8 cellular contexts compared by ENCODE assay signal in genomic region chr15:101652098-101652782, GRCh38. TPM values are rescaled to one million over a fixed set of nuclear protein-coding genes. Genes with fewer than 3 reads are reported as not detected.
DNase-seq lines count a peak whose midpoint lies in the region; ATAC-seq and TF ChIP-seq lines count a peak whose summit lies in the region.

Gene TM2D3, minus strand, starts transcription at chr15:101652381. Its CDS starts 20 bp downstream, at chr15:101652361.

- ATAC-seq in GM21786 (IDR thresholded peaks at IDR 0.05; ENCODE audit: unreplicated experiment) (peak; percentile 89), natural killer cell (peak; percentile 90 to 98 (median 91))

- TF ChIP-seq CTCF in DOHH2 (IDR thresholded peaks at IDR 0.05; ENCODE audit: low read depth, low read length, poor library complexity, severe bottlenecking): peak; percentile 38
- TF ChIP-seq CTCF in fibroblast of lung (conservative IDR thresholded peaks at IDR 0.05 in 1 of 2, IDR thresholded peaks at IDR 0.05 in 1 of 2; ENCODE audit: low read depth in 1 of 2, low read length in 2 of 2): peak; percentile 62 to 76
- TF ChIP-seq CTCF in natural killer cell (IDR thresholded peaks at IDR 0.05): peak; percentile 81

- no peaks in the 10 kb centered on the region for H3K9me3 Mint-ChIP-seq in activated T-helper 1 cell treated with anti-CD3 and anti-CD28 coated beads, Interleukin-12 subunit alpha, Interleukin-12 subunit beta, Interleukin-2, Interleukin-4 antibody, amounts not matched to agents 30 ng/mL and 10 ng/mL and 1 ng/mL, durations not matched to agents 14 hours and 24 hours and 36 hours
- no peaks in the 10 kb centered on the region for H3K9me3 Mint-ChIP-seq in natural killer cell

- H3K36me3 ChIP-seq in DOHH2 (ENCODE audit: control insufficient read depth, low read length) (peaks cover 43% of the 10 kb centered on the region), KOPT-K1 (ENCODE audit: insufficient read depth, low read length) (peaks cover 28% of the 10 kb centered on the region), fibroblast of lung (ENCODE audit: control insufficient read depth, insufficient read depth, low read length) (no peaks in the 10 kb centered on the region)

- peak within 1 kb of the TSS; percentile 94 for H3K4me2 ChIP-seq in DOHH2 (ENCODE audit: low read length)
- H3K4me2 ChIP-seq in fibroblast of lung (ENCODE audit: extremely low read depth, insufficient read depth, low read length): peak within 1 kb of the TSS; percentile 100

- no peaks in the 10 kb centered on the region for H3K9me3 ChIP-seq in DOHH2 (ENCODE audit: control insufficient read depth, insufficient read depth, low read length)
- H3K9me3 ChIP-seq in KOPT-K1 (ENCODE audit: insufficient read depth, low read length, poor library complexity, severe bottlenecking): no peaks in the 10 kb centered on the region
- no peaks in the 10 kb centered on the region for H3K9me3 ChIP-seq in fibroblast of lung (ENCODE audit: control insufficient read depth, insufficient read depth, low read depth, low read length)

- H3K27ac ChIP-seq in DOHH2 (ENCODE audit: low read depth, low read length): peak within 1 kb of the TSS; percentile 79
- peak within 1 kb of the TSS; percentile 84 for H3K27ac ChIP-seq in KOPT-K1 (ENCODE audit: low read depth, low read length, poor library complexity, severe bottlenecking)
- H3K27ac ChIP-seq in fibroblast of lung (ENCODE audit: insufficient read depth, low read length): peak within 1 kb of the TSS; percentile 92

- peak within 1 kb of the TSS; percentile 81 for H3K4me3 ChIP-seq in DOHH2 (ENCODE audit: low read length)
- peak within 1 kb of the TSS; percentile 91 to 94 (median 92) for H3K4me3 ChIP-seq in fibroblast of lung (replicated peaks in 1 of 4; ENCODE audit: control extremely low read depth in 1 of 4, insufficient read depth in 1 of 4, low read depth in 3 of 4, low read length in 4 of 4)

- peaks cover 31% of the 10 kb centered on the region for H3K36me3 Mint-ChIP-seq in activated T-helper 1 cell treated with anti-CD3 and anti-CD28 coated beads, Interleukin-12 subunit alpha, Interleukin-12 subunit beta, Interleukin-2, Interleukin-4 antibody, amounts not matched to agents 30 ng/mL and 10 ng/mL and 1 ng/mL, durations not matched to agents 14 hours and 24 hours and 36 hours (ENCODE audit: low read depth)
- no peaks in the 10 kb centered on the region for H3K36me3 Mint-ChIP-seq in natural killer cell

- H3K9me2 ChIP-seq in DOHH2 (replicated peaks; ENCODE audit: control insufficient read depth, low read length): no peaks in the 10 kb centered on the region

- H3K27ac Mint-ChIP-seq in activated T-helper 1 cell treated with anti-CD3 and anti-CD28 coated beads, Interleukin-12 subunit alpha, Interleukin-12 subunit beta, Interleukin-2, Interleukin-4 antibody, amounts not matched to agents 30 ng/mL and 10 ng/mL and 1 ng/mL, durations not matched to agents 14 hours and 24 hours and 36 hours: peak within 1 kb of the TSS; percentile 93
- H3K27ac Mint-ChIP-seq in natural killer cell: peak within 1 kb of the TSS; percentile 93 to 96

- DNase-seq in RKO (ENCODE audit: low spot score) (peak; percentile 93), fibroblast of lung (ENCODE audit: low read depth in 2 of 2) (peak; percentile 87 to 91), natural killer cell (peak; percentile 97)
- peak; percentile 94 for DNase-seq in activated T-helper 1 cell treated with anti-CD3 and anti-CD28 coated beads, Interleukin-12 subunit alpha, Interleukin-12 subunit beta, Interleukin-2, Interleukin-4 antibody, amounts not matched to agents 30 ng/mL and 10 ng/mL and 1 ng/mL, durations not matched to agents 14 hours and 24 hours and 36 hours (ENCODE audit: low spot score)
- peak; percentile 94 for DNase-seq in stimulated activated naive CD4-positive, alpha-beta T cell treated with Interleukin-2 at 50 U/mL for 16 hours (lab: John Stamatoyannopoulos, UW)

- H3K4me1 ChIP-seq in DOHH2 (ENCODE audit: control insufficient read depth, low read length): peaks cover 38% of the 10 kb centered on the region
- H3K4me1 ChIP-seq in fibroblast of lung (ENCODE audit: control insufficient read depth, extremely low read depth, insufficient read depth, low read length): peaks cover 3% of the 10 kb centered on the region

- peak within 1 kb of the TSS; percentile 93 for H3K4me3 Mint-ChIP-seq in activated T-helper 1 cell treated with anti-CD3 and anti-CD28 coated beads, Interleukin-12 subunit alpha, Interleukin-12 subunit beta, Interleukin-2, Interleukin-4 antibody, amounts not matched to agents 30 ng/mL and 10 ng/mL and 1 ng/mL, durations not matched to agents 14 hours and 24 hours and 36 hours
- peak within 1 kb of the TSS; percentile 92 for H3K4me3 Mint-ChIP-seq in natural killer cell

- no peaks in the 10 kb centered on the region for H3K27me3 ChIP-seq in DOHH2 (ENCODE audit: control insufficient read depth, low read length)
- no peaks in the 10 kb centered on the region for H3K27me3 ChIP-seq in fibroblast of lung (ENCODE audit: control insufficient read depth, insufficient read depth, low read length)

- intact Hi-C loops in activated T-helper 1 cell treated with anti-CD3 and anti-CD28 coated beads, Interleukin-12 subunit alpha, Interleukin-12 subunit beta, Interleukin-2, Interleukin-4 antibody, amounts not matched to agents 30 ng/mL and 10 ng/mL and 1 ng/mL, durations not matched to agents 14 hours and 24 hours and 36 hours (cut with micrococcal nuclease): loop anchor here (1.0 to 5.0 kb wide), 5 partner anchors 45 to 1050 kb away; partner anchors contain the start of genes ASB7, LINS1, SELENOS and SNRPA1
- intact Hi-C loops in natural killer cell (cut with micrococcal nuclease): loop anchor here (2.0 kb wide), 1 partner anchor 71 kb away; no protein-coding TSS in a partner anchor

- H3K79me2 ChIP-seq in DOHH2 (ENCODE audit: control insufficient read depth, low read length) (peaks cover 57% of the 10 kb centered on the region), fibroblast of lung (ENCODE audit: control insufficient read depth, insufficient read depth, low read length) (peaks cover 43% of the 10 kb centered on the region)

- peaks cover 18% of the 10 kb centered on the region for H3F3A ChIP-seq in DOHH2 (ENCODE audit: control insufficient read depth, insufficient read depth)

- H3K4me1 Mint-ChIP-seq in activated T-helper 1 cell treated with anti-CD3 and anti-CD28 coated beads, Interleukin-12 subunit alpha, Interleukin-12 subunit beta, Interleukin-2, Interleukin-4 antibody, amounts not matched to agents 30 ng/mL and 10 ng/mL and 1 ng/mL, durations not matched to agents 14 hours and 24 hours and 36 hours (ENCODE audit: low read depth): peaks cover 36% of the 10 kb centered on the region
- peaks cover 24 to 29% of the 10 kb centered on the region in 2 donors for H3K4me1 Mint-ChIP-seq in natural killer cell

- H4K20me1 ChIP-seq in DOHH2 (ENCODE audit: control insufficient read depth, insufficient read depth, low read depth, low read length) (peaks cover 15% of the 10 kb centered on the region; the same call in 1 of the 2 replicates), fibroblast of lung (ENCODE audit: control insufficient read depth, extremely low read depth, insufficient read depth, low read length) (no peaks in the 10 kb centered on the region)

- H3K27me3 Mint-ChIP-seq in activated T-helper 1 cell treated with anti-CD3 and anti-CD28 coated beads, Interleukin-12 subunit alpha, Interleukin-12 subunit beta, Interleukin-2, Interleukin-4 antibody, amounts not matched to agents 30 ng/mL and 10 ng/mL and 1 ng/mL, durations not matched to agents 14 hours and 24 hours and 36 hours (ENCODE audit: insufficient read depth): no peaks in the 10 kb centered on the region
- H3K27me3 Mint-ChIP-seq in natural killer cell (ENCODE audit: low read depth in 2 of 2): no peaks in the 10 kb centered on the region

- peak within 1 kb of the TSS; percentile 86 for H2AFZ ChIP-seq in fibroblast of lung (ENCODE audit: low read length)

- peak within 1 kb of the TSS; percentile 97 for H3K9ac ChIP-seq in fibroblast of lung (ENCODE audit: insufficient read depth, low read length)

RNA-seq across cellular contexts. Expression of gene TM2D3, which starts in this region (rescaled TPM):
- 57.1 and 62.4 TPM in 2 replicates for total RNA-seq in activated T-helper 1 cell treated with anti-CD3 and anti-CD28 coated beads, Interleukin-12 subunit alpha, Interleukin-12 subunit beta, Interleukin-2, Interleukin-4 antibody, amounts not matched to agents 30 ng/mL and 10 ng/mL and 1 ng/mL, durations not matched to agents 14 hours and 24 hours and 36 hours
- 46.2 and 71.5 TPM in 2 replicates for total RNA-seq in fibroblast of lung
- polyA plus RNA-seq in fibroblast of lung: 44.6 and 46.1 TPM in 2 replicates
- 36.8 and 38.2 TPM in 2 replicates for polyA plus RNA-seq in fibroblast of lung (2012)
- 10.0 and 20.0 TPM in 2 replicates for polyA minus RNA-seq in fibroblast of lung (ENCODE audit: low replicate concordance)
- 10 to 100 TPM; 59.4 to 76.4 (median 71.2) TPM for total RNA-seq in natural killer cell

Comparison
In these comparisons a context has a peak if more than half of its experiments do, and no peak if none do; other contexts are left out.
1. Peak in every context shown above with its lines: DNase-seq, ATAC-seq, H3K4me3 ChIP-seq and H3K27ac ChIP-seq.